In the genomic region with DNA sequence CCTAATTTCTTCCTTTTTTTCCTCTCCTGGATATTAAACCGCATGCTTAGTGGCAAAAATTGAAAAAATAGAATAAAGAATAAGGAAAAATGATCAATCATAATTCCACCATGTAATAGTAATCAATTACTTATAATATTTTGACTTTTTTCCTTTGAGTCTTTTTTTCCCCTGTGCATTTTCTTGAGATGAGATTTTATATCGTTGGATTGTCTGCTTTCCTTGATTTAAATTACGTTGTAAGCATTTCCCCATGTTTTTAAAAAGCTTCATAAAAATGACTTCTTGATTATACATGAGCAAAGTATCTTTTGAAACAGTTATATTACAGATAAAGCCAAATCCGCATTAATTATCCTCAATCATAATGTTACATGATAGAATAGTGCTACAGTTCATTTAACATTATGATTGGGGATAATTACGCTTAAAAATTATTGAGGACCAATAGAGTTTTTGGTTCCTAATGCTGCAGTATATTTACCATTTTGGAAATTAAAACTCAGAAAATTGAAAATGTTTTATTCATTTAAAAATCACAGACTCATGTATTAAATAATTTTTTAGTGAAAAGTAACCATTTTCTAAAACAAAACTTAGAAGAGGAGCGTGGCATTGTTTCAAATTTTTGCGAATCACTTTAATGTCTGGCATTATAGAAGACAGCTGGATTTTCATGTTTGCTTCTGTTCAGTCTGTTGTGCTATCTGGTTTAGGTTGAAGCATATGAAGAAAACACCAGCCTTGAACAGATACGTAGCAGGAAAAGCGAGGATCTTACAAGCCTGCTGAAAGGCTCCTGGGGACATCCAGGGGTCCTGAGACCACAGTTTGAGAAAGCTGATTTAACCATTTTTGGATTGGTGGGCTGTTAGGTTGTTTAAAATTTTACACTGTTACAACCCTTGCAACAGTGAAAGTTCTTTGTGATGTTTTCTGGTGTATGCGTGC, we compare ENCODE assay signal across 8 cellular contexts. TPM values are rescaled to one million over a fixed set of nuclear protein-coding genes. Genes with fewer than 3 reads are reported as not detected.
DNase-seq lines count a peak whose midpoint lies in the region; ATAC-seq and TF ChIP-seq lines count a peak whose summit lies in the region.

No MANE protein-coding gene starts in this region.

- peak overlapping the region; percentile 82; the same call in 1 of the 2 replicates for H2AFZ ChIP-seq in SK-N-SH (ENCODE audit: low read depth)

- H3K36me3 Mint-ChIP-seq in activated CD4-positive, alpha-beta memory T cell treated with anti-CD3 and anti-CD28 coated beads for 36 hours, result peaks cover 2% of the 10 kb centered on the region

- peak overlapping the region; percentile 84 for H3K4me2 ChIP-seq in SK-N-SH

- H3K27me3 Mint-ChIP-seq in activated CD4-positive, alpha-beta memory T cell treated with anti-CD3 and anti-CD28 coated beads for 36 hours, result no peaks in the 10 kb centered on the region

- H3K9ac ChIP-seq in SK-N-SH (peak overlapping the region; percentile 92; the same call in 1 of the 2 replicates), iPS-20b (ENCODE audit: low read depth, low read length) (peak overlapping the region; percentile 84), stomach smooth muscle (ENCODE audit: low read length in 2 of 2) (peak overlapping the region; percentile 37 to 91)

- H3K4me3 ChIP-seq in SK-N-SH (ENCODE audit: low read depth in 2 of 2, low read length in 1 of 2) (peak overlapping the region; percentile 74 to 89), iPS-20b (ENCODE audit: low read length) (peak overlapping the region; percentile 94), stomach smooth muscle (ENCODE audit: low read length in 2 of 2) (peak overlapping the region; percentile 70 to 92)

- H3K9me3 ChIP-seq in SK-N-SH (no peaks in the 10 kb centered on the region), iPS-20b (ENCODE audit: insufficient read depth, low read depth, low read length) (no peaks in the 10 kb centered on the region), stomach smooth muscle (ENCODE audit: control insufficient read depth in 2 of 2, low read length in 2 of 2) (no peaks in the 10 kb centered on the region)

- H3K27ac ChIP-seq in SK-N-SH (ENCODE audit: low read depth in 2 of 2, low read length in 1 of 2) (peak overlapping the region; percentile 93 to 97; a peak in 3 of 4 replicates), iPS-20b (ENCODE audit: low read length) (no peak overlapping the region), stomach smooth muscle (ENCODE audit: low read length) (peak overlapping the region; percentile 97)

- H3F3A ChIP-seq in SK-N-SH (replicated peaks; ENCODE audit: insufficient read depth), result peaks cover 3% of the 10 kb centered on the region

- H3K27me3 ChIP-seq in SK-N-SH (ENCODE audit: insufficient read depth) (no peaks in the 10 kb centered on the region), iPS-20b (ENCODE audit: insufficient read depth, low read length) (no peaks in the 10 kb centered on the region), stomach smooth muscle (ENCODE audit: control insufficient read depth in 1 of 2, insufficient read depth in 2 of 2, low read length in 2 of 2) (no peaks in the 10 kb centered on the region)

- H3K4me1 ChIP-seq in SK-N-SH (ENCODE audit: control insufficient read depth in 1 of 2, insufficient read depth in 2 of 2, low read depth in 1 of 2, low read length in 1 of 2), result peaks cover 3 to 11% of the 10 kb centered on the region in 2 experiments; a peak in 3 of 4 replicates
- H3K4me1 ChIP-seq in iPS-20b (ENCODE audit: insufficient read depth, low read length), result peaks cover 5% of the 10 kb centered on the region; the same call in 1 of the 2 replicates
- H3K4me1 ChIP-seq in stomach smooth muscle (ENCODE audit: control insufficient read depth, insufficient read depth, low read length), result peaks cover 3% of the 10 kb centered on the region

- H3K4me3 Mint-ChIP-seq in activated CD4-positive, alpha-beta memory T cell treated with anti-CD3 and anti-CD28 coated beads for 36 hours, result peak overlapping the region; percentile 92

- TF ChIP-seq CTCF in SK-N-SH (IDR thresholded peaks at IDR 0.05), result no peak

- H3K9me3 Mint-ChIP-seq in activated CD4-positive, alpha-beta memory T cell treated with anti-CD3 and anti-CD28 coated beads for 36 hours, result no peaks in the 10 kb centered on the region

- peaks cover 60% of the 10 kb centered on the region for H3K79me2 ChIP-seq in SK-N-SH (ENCODE audit: insufficient read depth)

- no peak for TF ChIP-seq RAD21 in SK-N-SH (IDR thresholded peaks at IDR 0.05; ENCODE audit: low read length)

- POLR2A ChIA-PET in SK-N-SH (lab: Yijun Ruan, JAX), result interaction anchor here (1.5 kb wide), 1 partner anchor 79 kb away, joined by 3 read pairs; a partner anchor contains a TSS
- POLR2A ChIA-PET in activated CD4-positive, alpha-beta memory T cell treated with anti-CD3 and anti-CD28 coated beads for 36 hours (lab: Charles Lee), result no interaction called here

- no peaks in the 10 kb centered on the region; the same call in 1 of the 2 replicates for H4K20me1 ChIP-seq in SK-N-SH (ENCODE audit: insufficient read depth)

- ATAC-seq in SK-N-SH treated with all-trans-retinoic acid at 6 μM for 48 hours, result no peak

- CTCF ChIA-PET in SK-N-SH (lab: Yijun Ruan, JAX), result interaction anchor here (0.7 to 1.1 kb wide), 4 partner anchors 8 to 263 kb away, joined by 3 to 5 read pairs (median 3); no protein-coding TSS in a partner anchor
- CTCF ChIA-PET in activated CD4-positive, alpha-beta memory T cell treated with anti-CD3 and anti-CD28 coated beads for 36 hours (lab: Charles Lee), result no interaction called here

- peaks cover 16% of the 10 kb centered on the region for H3K4me1 Mint-ChIP-seq in activated CD4-positive, alpha-beta memory T cell treated with anti-CD3 and anti-CD28 coated beads for 36 hours (ENCODE audit: low read depth)

- intact Hi-C loops in activated CD4-positive, alpha-beta memory T cell treated with anti-CD3 and anti-CD28 coated beads for 36 hours (cut with micrococcal nuclease), result loop anchor here (5.0 to 10.0 kb wide), 6 partner anchors 78 to 896 kb away; a partner anchor contains a TSS

- no peak overlapping the region for H3K27ac Mint-ChIP-seq in activated CD4-positive, alpha-beta memory T cell treated with anti-CD3 and anti-CD28 coated beads for 36 hours

- peaks cover 3 to 14% of the 10 kb centered on the region in 2 experiments for H3K36me3 ChIP-seq in SK-N-SH (replicated peaks in 1 of 2; ENCODE audit: control insufficient read depth in 1 of 2, insufficient read depth in 2 of 2, low read length in 1 of 2)
- no peaks in the 10 kb centered on the region; the same call in 1 of the 2 replicates for H3K36me3 ChIP-seq in iPS-20b (ENCODE audit: insufficient read depth, low read depth, low read length)
- H3K36me3 ChIP-seq in stomach smooth muscle (ENCODE audit: control insufficient read depth in 2 of 2, insufficient read depth in 2 of 2, low read length in 2 of 2), result peaks cover 0 to 2% of the 10 kb centered on the region in 2 donors

- no peaks in the 10 kb centered on the region for H3K9me2 ChIP-seq in SK-N-SH

- no peak for TF ChIP-seq EP300 in SK-N-SH (IDR thresholded peaks at IDR 0.05; ENCODE audit: borderline replicate concordance in 1 of 2, low read depth in 1 of 2, low read length in 1 of 2)

- peak; percentile 26 for DNase-seq in SK-N-SH
- no peak for DNase-seq in activated CD4-positive, alpha-beta memory T cell treated with anti-CD3 and anti-CD28 coated beads for 36 hours
- no peak for DNase-seq in NCI-H345 (lab: John Stamatoyannopoulos, UW)
- no peak for DNase-seq in activated CD8-positive, alpha-beta memory T cell treated with anti-CD3 and anti-CD28 coated beads, Interleukin-2, amount 50 U/mL, for 48 hours
- no peak for DNase-seq in T1000 (lab: John Stamatoyannopoulos, UW)

- WGBS in SK-N-SH (ENCODE audit: low lambda C conversion rate), result 24% methylated on average over 10 of the region's 10 CpGs

TF ChIP-seq in SK-N-SH, 30 proteins besides CTCF, POLR2A, EP300 and RAD21 (continues in another document):
- TF ChIP-seq TCF12 (IDR thresholded peaks at IDR 0.05) (no peak), MXI1 (IDR thresholded peaks at IDR 0.05; ENCODE audit: low read depth, low read length) (peak; percentile 46; the same call in 1 of the 2 replicates)

TF ChIP-seq in SK-N-SH treated with all-trans-retinoic acid at 6 μM for 48 hours, 23 proteins besides CTCF, POLR2A, EP300 and RAD21:
- TF ChIP-seq TCF4 (CRISPR knock-in tag; IDR thresholded peaks at IDR 0.05; ENCODE audit: borderline replicate concordance), result no peak
- TF ChIP-seq ZNF8 (CRISPR knock-in tag; IDR thresholded peaks at IDR 0.05), result no peak
- no peak for TF ChIP-seq ESRRG (CRISPR knock-in tag; IDR thresholded peaks at IDR 0.05)
- TF ChIP-seq ARNTL (CRISPR knock-in tag; IDR thresholded peaks at IDR 0.05; ENCODE audit: borderline replicate concordance, low read depth), result no peak

RNA-seq across cellular contexts. Expression of a gene that starts 1.4 kb away (rescaled TPM):
- polyA plus RNA-seq in SK-N-SH (2012; rRNA removed), result 3.3 and 4.8 TPM in 2 replicates
- polyA plus RNA-seq in SK-N-SH (2012; cell fraction: cytosol; rRNA removed), result 4.7 and 5.4 TPM in 2 replicates
- 3.6 and 11.5 TPM in 2 replicates for polyA plus RNA-seq in SK-N-SH (2012; cell fraction: nucleus; rRNA removed)
- 10 to 100 TPM; 12.1 to 15.7 TPM for total RNA-seq in activated CD4-positive, alpha-beta memory T cell treated with anti-CD3 and anti-CD28 coated beads for 36 hours
